10 cellular contexts compared by ENCODE assay signal in genomic region chr12:27549231-27549800, GRCh38. TPM values are rescaled to one million over a fixed set of nuclear protein-coding genes. Genes with fewer than 3 reads are reported as not detected.
A peak's percentile ranks its signal among the peaks of the same experiment; 100 is the strongest.
DNase-seq lines count a peak whose midpoint lies in the region; ATAC-seq and TF ChIP-seq lines count a peak whose summit lies in the region.
"Had no signal": no experiment of that assay in that cellular context is flagged by ENCODE, and none has a peak within 500 bp of the region (broad histone marks: within the 10 kb centered on the region; RNA-seq: fewer than 3 reads in every experiment).

No MANE protein-coding gene starts in this region.

- TF ChIP-seq CTCF in neural progenitor cell (IDR thresholded peaks at IDR 0.05) = no peak

- H3K27ac ChIP-seq in mucosa of rectum (ENCODE audit: low read depth in 2 of 2, low read length in 2 of 2) = peak overlapping the region; percentile 29 to 49
- H3K27ac ChIP-seq in neural progenitor cell = no peak overlapping the region
- H3K27ac ChIP-seq: C4-2B had no signal

- no peak overlapping the region for H2AFZ ChIP-seq in neural progenitor cell (replicated peaks)

- intact Hi-C loops in dendritic cell treated with granulocyte-macrophage colony-stimulating factor and Interleukin-4, amounts not matched to agents 40 ng/mL and 50 ng/mL, for 4 days (cut with micrococcal nuclease) = no loop called here

- peaks cover 10% of the 10 kb centered on the region for H3K79me2 ChIP-seq in neural progenitor cell (ENCODE audit: low read depth)

- H3F3A ChIP-seq in neural progenitor cell (ENCODE audit: low read depth) = no peaks in the 10 kb centered on the region

- no peak for ATAC-seq in stimulated activated naive CD8-positive, alpha-beta T cell treated with anti-CD3 and anti-CD28 coated beads, Interleukin-15, amount 100 ng/mL, for 72 hours
- ATAC-seq in GM21723 (IDR thresholded peaks at IDR 0.05; ENCODE audit: unreplicated experiment) = no peak
- no peak for ATAC-seq in HG03039 (IDR thresholded peaks at IDR 0.05; ENCODE audit: unreplicated experiment)

- H3K4me1 Mint-ChIP-seq in stimulated activated naive CD8-positive, alpha-beta T cell treated with anti-CD3 and anti-CD28 coated beads, Interleukin-15, Interleukin-2, amounts not matched to agents 100 ng/mL and 50 ng/mL, for 24 hours (ENCODE audit: low read depth) = peaks cover 31% of the 10 kb centered on the region
- peaks cover 33% of the 10 kb centered on the region for H3K4me1 Mint-ChIP-seq in stimulated activated naive CD8-positive, alpha-beta T cell treated with anti-CD3 and anti-CD28 coated beads, Interleukin-15, amount 100 ng/mL, for 72 hours
- H3K4me1 Mint-ChIP-seq in dendritic cell treated with granulocyte-macrophage colony-stimulating factor and Interleukin-4, amounts not matched to agents 40 ng/mL and 50 ng/mL, for 4 days (ENCODE audit: low read depth) = peaks cover 51% of the 10 kb centered on the region
- H3K4me1 Mint-ChIP-seq in neural progenitor cell = peaks cover 12% of the 10 kb centered on the region

- H3K36me3 Mint-ChIP-seq in stimulated activated naive CD8-positive, alpha-beta T cell treated with anti-CD3 and anti-CD28 coated beads, Interleukin-15, Interleukin-2, amounts not matched to agents 100 ng/mL and 50 ng/mL, for 24 hours (ENCODE audit: low read depth) = no peaks in the 10 kb centered on the region
- peaks cover 16% of the 10 kb centered on the region for H3K36me3 Mint-ChIP-seq in dendritic cell treated with granulocyte-macrophage colony-stimulating factor and Interleukin-4, amounts not matched to agents 40 ng/mL and 50 ng/mL, for 4 days (ENCODE audit: low read depth)
- H3K36me3 Mint-ChIP-seq in neural progenitor cell = peaks cover 14% of the 10 kb centered on the region

- H3K4me2 ChIP-seq in neural progenitor cell = no peak overlapping the region

- H3K27me3 Mint-ChIP-seq in stimulated activated naive CD8-positive, alpha-beta T cell treated with anti-CD3 and anti-CD28 coated beads, Interleukin-15, Interleukin-2, amounts not matched to agents 100 ng/mL and 50 ng/mL, for 24 hours = peaks cover 12% of the 10 kb centered on the region
- H3K27me3 Mint-ChIP-seq in stimulated activated naive CD8-positive, alpha-beta T cell treated with anti-CD3 and anti-CD28 coated beads, Interleukin-15, amount 100 ng/mL, for 72 hours = peaks cover 10% of the 10 kb centered on the region
- H3K27me3 Mint-ChIP-seq in dendritic cell treated with granulocyte-macrophage colony-stimulating factor and Interleukin-4, amounts not matched to agents 40 ng/mL and 50 ng/mL, for 4 days = no peaks in the 10 kb centered on the region
- no peaks in the 10 kb centered on the region for H3K27me3 Mint-ChIP-seq in neural progenitor cell (ENCODE audit: insufficient read depth, low read depth)

- no peak overlapping the region for H3K4me3 Mint-ChIP-seq in stimulated activated naive CD8-positive, alpha-beta T cell treated with anti-CD3 and anti-CD28 coated beads, Interleukin-15, Interleukin-2, amounts not matched to agents 100 ng/mL and 50 ng/mL, for 24 hours
- no peak overlapping the region for H3K4me3 Mint-ChIP-seq in stimulated activated naive CD8-positive, alpha-beta T cell treated with anti-CD3 and anti-CD28 coated beads, Interleukin-15, amount 100 ng/mL, for 72 hours
- peak overlapping the region; percentile 60 for H3K4me3 Mint-ChIP-seq in dendritic cell treated with granulocyte-macrophage colony-stimulating factor and Interleukin-4, amounts not matched to agents 40 ng/mL and 50 ng/mL, for 4 days
- H3K4me3 Mint-ChIP-seq in neural progenitor cell = no peak overlapping the region
- H3K4me3 Mint-ChIP-seq: activated naive CD8-positive, alpha-beta T cell treated with anti-CD3 and anti-CD28 coated beads for 36 hours had no signal

- peak overlapping the region; percentile 32 for H3K27ac Mint-ChIP-seq in stimulated activated naive CD8-positive, alpha-beta T cell treated with anti-CD3 and anti-CD28 coated beads, Interleukin-15, Interleukin-2, amounts not matched to agents 100 ng/mL and 50 ng/mL, for 24 hours
- H3K27ac Mint-ChIP-seq in stimulated activated naive CD8-positive, alpha-beta T cell treated with anti-CD3 and anti-CD28 coated beads, Interleukin-15, amount 100 ng/mL, for 72 hours = no peak overlapping the region
- H3K27ac Mint-ChIP-seq in dendritic cell treated with granulocyte-macrophage colony-stimulating factor and Interleukin-4, amounts not matched to agents 40 ng/mL and 50 ng/mL, for 4 days = peak overlapping the region; percentile 85
- no peak overlapping the region for H3K27ac Mint-ChIP-seq in neural progenitor cell
- H3K27ac Mint-ChIP-seq: activated naive CD8-positive, alpha-beta T cell treated with anti-CD3 and anti-CD28 coated beads for 36 hours had no signal

- H3K4me3 ChIP-seq in mucosa of rectum (ENCODE audit: low read length in 2 of 2) = peak overlapping the region in 1 of 2 donors; percentile 37
- H3K4me3 ChIP-seq in neural progenitor cell = no peak overlapping the region

- H3K4me1 ChIP-seq in mucosa of rectum (ENCODE audit: control insufficient read depth in 2 of 2, insufficient read depth in 2 of 2, low read length in 2 of 2) = peaks cover 10% of the 10 kb centered on the region in 2 donors
- peaks cover 4% of the 10 kb centered on the region for H3K4me1 ChIP-seq in neural progenitor cell

- H3K9ac ChIP-seq in mucosa of rectum (ENCODE audit: low read depth in 1 of 2, low read length in 2 of 2) (no peak overlapping the region), neural progenitor cell (no peak overlapping the region)

- DNase-seq in stimulated activated naive CD8-positive, alpha-beta T cell treated with anti-CD3 and anti-CD28 coated beads, Interleukin-15, amount 100 ng/mL, for 72 hours = no peak
- DNase-seq in NCI-H1436 treated with DMSO at 0.1 percent for 48 hours (lab: John Stamatoyannopoulos, UW) = no peak
- no peak for DNase-seq in neural progenitor cell (ENCODE audit: low spot score)
- DNase-seq: activated naive CD8-positive, alpha-beta T cell treated with anti-CD3 and anti-CD28 coated beads for 36 hours had no signal

- peaks cover 2% of the 10 kb centered on the region for H4K20me1 ChIP-seq in neural progenitor cell (ENCODE audit: low read depth)

- no peaks in the 10 kb centered on the region for H3K9me3 Mint-ChIP-seq in stimulated activated naive CD8-positive, alpha-beta T cell treated with anti-CD3 and anti-CD28 coated beads, Interleukin-15, Interleukin-2, amounts not matched to agents 100 ng/mL and 50 ng/mL, for 24 hours
- H3K9me3 Mint-ChIP-seq in stimulated activated naive CD8-positive, alpha-beta T cell treated with anti-CD3 and anti-CD28 coated beads, Interleukin-15, amount 100 ng/mL, for 72 hours = peaks cover 0 to 3% of the 10 kb centered on the region in 2 donors
- no peaks in the 10 kb centered on the region for H3K9me3 Mint-ChIP-seq in dendritic cell treated with granulocyte-macrophage colony-stimulating factor and Interleukin-4, amounts not matched to agents 40 ng/mL and 50 ng/mL, for 4 days
- H3K9me3 Mint-ChIP-seq in neural progenitor cell = peaks cover 11% of the 10 kb centered on the region

- H3K36me3 ChIP-seq in mucosa of rectum (ENCODE audit: control insufficient read depth in 2 of 2, insufficient read depth in 2 of 2, low read length in 2 of 2) (no peaks in the 10 kb centered on the region), neural progenitor cell (no peaks in the 10 kb centered on the region)

- H3K27me3 ChIP-seq in mucosa of rectum (ENCODE audit: control insufficient read depth in 2 of 2, insufficient read depth in 2 of 2, low read length in 2 of 2) (no peaks in the 10 kb centered on the region), neural progenitor cell (no peaks in the 10 kb centered on the region)

- no peaks in the 10 kb centered on the region for H3K9me3 ChIP-seq in mucosa of rectum (ENCODE audit: control insufficient read depth in 2 of 2, low read length in 2 of 2)
- no peaks in the 10 kb centered on the region for H3K9me3 ChIP-seq in neural progenitor cell (ENCODE audit: low read depth)

RNA-seq across cellular contexts. Expression of gene PPFIBP1, which starts 25.3 kb away (rescaled TPM):
- total RNA-seq in neural progenitor cell (ENCODE audit: low replicate concordance) = 36.5 and 61.7 TPM in 2 replicates

Comparison
In these comparisons a context has a peak if more than half of its experiments do, and no peak if none do; other contexts are left out.
1. H3K27ac Mint-ChIP-seq: peak in stimulated activated naive CD8-positive, alpha-beta T cell treated with anti-CD3 and anti-CD28 coated beads, Interleukin-15, Interleukin-2, amounts not matched to agents 100 ng/mL and 50 ng/mL, for 24 hours (single experiment) and dendritic cell treated with granulocyte-macrophage colony-stimulating factor and Interleukin-4, amounts not matched to agents 40 ng/mL and 50 ng/mL, for 4 days (single experiment); none in stimulated activated naive CD8-positive, alpha-beta T cell treated with anti-CD3 and anti-CD28 coated beads, Interleukin-15, amount 100 ng/mL, for 72 hours (0 of 2) and neural progenitor cell (single experiment).